3 cellular contexts compared by ENCODE assay signal in genomic region chr2:85155057-85155456, GRCh38. TPM values are rescaled to one million over a fixed set of nuclear protein-coding genes. Genes with fewer than 3 reads are reported as not detected.
"Had no signal": no experiment of that assay in that cellular context is flagged by ENCODE, and none has a peak within 500 bp of the region (broad histone marks: within the 10 kb centered on the region; RNA-seq: fewer than 3 reads in every experiment).

No MANE protein-coding gene starts in this region.

RNA-seq across cellular contexts. Expression of gene TCF7L1, which starts 21.9 kb away (rescaled TPM):
- total RNA-seq: mononuclear cell, natural killer cell had no signal
- polyA plus RNA-seq: neural cell had no signal
